ENCODE assay signal across 28 cellular contexts in the genomic region with DNA sequence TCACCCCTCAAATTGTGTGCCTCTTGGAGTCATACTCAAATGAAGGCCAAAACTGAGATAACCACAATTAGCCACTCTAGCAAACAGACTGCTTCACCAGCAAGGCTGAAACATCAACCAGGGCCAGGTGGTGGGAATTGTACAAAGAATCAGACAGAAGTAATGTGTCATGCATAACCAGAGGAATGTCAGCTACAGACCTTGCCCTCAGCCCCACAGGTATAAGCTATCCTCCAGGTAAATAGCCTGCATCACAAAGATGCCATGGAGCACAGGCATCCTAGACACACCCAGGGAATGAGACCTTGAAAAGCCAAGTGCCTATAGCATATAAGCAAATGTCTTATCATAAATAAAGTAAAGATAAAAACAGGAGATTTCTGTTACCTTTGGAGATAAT.
"Had no signal": no experiment of that assay in that cellular context is flagged by ENCODE, and none has a peak within 500 bp of the region (broad histone marks: within the 10 kb centered on the region; RNA-seq: fewer than 3 reads in every experiment).

No MANE protein-coding gene starts in this region.

- H3K36me3 ChIP-seq: stomach, suprapubic skin, thoracic aorta, thyroid gland, tibial artery, tibial nerve, transverse colon, upper lobe of left lung, upper lobe of right lung, uterus, vagina had no signal

- ATAC-seq: stimulated activated effector memory CD8-positive, alpha-beta T cell treated with anti-CD3 and anti-CD28 coated beads, Interleukin-12 subunit alpha, Interleukin-12 subunit beta, amount 100 ng/mL, for 72 hours; stimulated activated memory B cell treated with anti-CD40 and anti-IgM and Interleukin-4, amounts not matched to agents 10 μg/mL and 1 μg/mL and 100 μg/mL, for 72 hours; stimulated activated naive B cell treated with anti-CD40 and anti-IgM and Interleukin-4, amounts not matched to agents 10 μg/mL and 1 μg/mL and 100 μg/mL, for 72 hours; stimulated activated naive CD8-positive, alpha-beta T cell treated with anti-CD3 and anti-CD28 coated beads, Interleukin-15, amount 100 ng/mL, for 72 hours; stimulated activated naive CD8-positive, alpha-beta T cell treated with anti-CD3 and anti-CD28 coated beads, Interleukin-15, Interleukin-2, amounts not matched to agents 100 U/mL and 50 U/mL, for 24 hours; upper lobe of right lung had no signal

- FAIRE-seq: urothelium cell line had no signal

- H3K27ac ChIP-seq: stomach, suprapubic skin, testis, thoracic aorta, thyroid gland, tibial artery, tibial nerve, transverse colon, upper lobe of left lung, upper lobe of right lung, uterus, vagina had no signal

- H3K27me3 Mint-ChIP-seq: stimulated activated memory B cell treated with anti-CD40 and anti-IgM and Interleukin-4, amounts not matched to agents 10 μg/mL and 1 μg/mL and 100 μg/mL, for 72 hours; stimulated activated naive CD8-positive, alpha-beta T cell treated with anti-CD3 and anti-CD28 coated beads, Interleukin-15, Interleukin-2, amounts not matched to agents 100 ng/mL and 50 ng/mL, for 24 hours; type B pancreatic cell had no signal

- H3K27me3 ChIP-seq: stomach, suprapubic skin, testis, thyroid gland, tibial artery, tibial nerve, transverse colon, upper lobe of left lung, upper lobe of right lung, uterus, vagina had no signal

- H3K4me3 Mint-ChIP-seq: stimulated activated effector memory CD8-positive, alpha-beta T cell treated with anti-CD3 and anti-CD28 coated beads, Interleukin-12 subunit alpha, Interleukin-12 subunit beta, amount 100 ng/mL, for 72 hours; stimulated activated memory B cell treated with anti-CD40 and anti-IgM and Interleukin-4, amounts not matched to agents 10 μg/mL and 1 μg/mL and 100 μg/mL, for 72 hours; stimulated activated naive B cell treated with anti-CD40 and anti-IgM and Interleukin-4, amounts not matched to agents 10 μg/mL and 1 μg/mL and 100 μg/mL, for 72 hours; stimulated activated naive CD8-positive, alpha-beta T cell treated with anti-CD3 and anti-CD28 coated beads, Interleukin-15, amount 100 ng/mL, for 72 hours; stimulated activated naive CD8-positive, alpha-beta T cell treated with anti-CD3 and anti-CD28 coated beads, Interleukin-15, Interleukin-2, amounts not matched to agents 100 ng/mL and 50 ng/mL, for 24 hours; type B pancreatic cell had no signal

- H3K27ac Mint-ChIP-seq: stimulated activated effector memory CD8-positive, alpha-beta T cell treated with anti-CD3 and anti-CD28 coated beads, Interleukin-12 subunit alpha, Interleukin-12 subunit beta, amount 100 ng/mL, for 72 hours; stimulated activated memory B cell treated with anti-CD40 and anti-IgM and Interleukin-4, amounts not matched to agents 10 μg/mL and 1 μg/mL and 100 μg/mL, for 72 hours; stimulated activated naive B cell treated with anti-CD40 and anti-IgM and Interleukin-4, amounts not matched to agents 10 μg/mL and 1 μg/mL and 100 μg/mL, for 72 hours; stimulated activated naive CD8-positive, alpha-beta T cell treated with anti-CD3 and anti-CD28 coated beads, Interleukin-15, amount 100 ng/mL, for 72 hours; stimulated activated naive CD8-positive, alpha-beta T cell treated with anti-CD3 and anti-CD28 coated beads, Interleukin-15, Interleukin-2, amounts not matched to agents 100 ng/mL and 50 ng/mL, for 24 hours; type B pancreatic cell had no signal

- H3K9me3 ChIP-seq: stomach, suprapubic skin, testis, thoracic aorta, thyroid gland, tibial artery, tibial nerve, transverse colon, upper lobe of left lung, upper lobe of right lung, uterus, vagina had no signal

- DNase-seq: stimulated activated CD4-positive, alpha-beta T cell treated with anti-CD3 and anti-CD28 coated beads, Interleukin-2, amount 100 ng/mL, for 48 hours; stimulated activated CD4-positive, alpha-beta T cell treated with anti-CD3 and anti-CD28 coated beads, Interleukin-4, amount 100 ng/mL, for 1 hour; stimulated activated CD4-positive, alpha-beta T cell treated with anti-CD3 and anti-CD28 coated beads, Interleukin-4, amount 100 ng/mL, for 24 hours; stimulated activated CD4-positive, alpha-beta T cell treated with anti-CD3 and anti-CD28 coated beads, Interleukin-4, amount 100 ng/mL, for 4 hours; stimulated activated CD8-positive, alpha-beta memory T cell treated with anti-CD3 and anti-CD28 coated beads, Interleukin-4, amount 100 ng/mL, for 48 hours; stimulated activated naive B cell treated with anti-CD40 and anti-IgM and Interleukin-4, amounts not matched to agents 10 μg/mL and 1 μg/mL and 100 μg/mL, for 72 hours; stimulated activated naive CD4-positive, alpha-beta T cell; stimulated activated naive CD4-positive, alpha-beta T cell treated with Interleukin-2 at 50 U/mL for 16 hours; stimulated activated naive CD8-positive, alpha-beta T cell treated with anti-CD3 and anti-CD28 coated beads, Interleukin-15, amount 100 ng/mL, for 72 hours; stimulated activated naive CD8-positive, alpha-beta T cell treated with anti-CD3 and anti-CD28 coated beads, Interleukin-15, Interleukin-2, amounts not matched to agents 100 U/mL and 50 U/mL, for 24 hours; stomach; substantia nigra; testis; thyroid gland; tibial artery; transverse colon; upper lobe of left lung; upper lobe of right lung; uterus had no signal

- H3K4me1 ChIP-seq: testis, upper lobe of right lung, uterus had no signal

- H3K4me1 Mint-ChIP-seq: stimulated activated effector memory CD8-positive, alpha-beta T cell treated with anti-CD3 and anti-CD28 coated beads, Interleukin-12 subunit alpha, Interleukin-12 subunit beta, amount 100 ng/mL, for 72 hours; stimulated activated naive CD8-positive, alpha-beta T cell treated with anti-CD3 and anti-CD28 coated beads, Interleukin-15, amount 100 ng/mL, for 72 hours had no signal

- H3K36me3 Mint-ChIP-seq: stimulated activated effector memory CD8-positive, alpha-beta T cell treated with anti-CD3 and anti-CD28 coated beads, Interleukin-12 subunit alpha, Interleukin-12 subunit beta, amount 100 ng/mL, for 72 hours; stimulated activated memory B cell treated with anti-CD40 and anti-IgM and Interleukin-4, amounts not matched to agents 10 μg/mL and 1 μg/mL and 100 μg/mL, for 72 hours; stimulated activated naive B cell treated with anti-CD40 and anti-IgM and Interleukin-4, amounts not matched to agents 10 μg/mL and 1 μg/mL and 100 μg/mL, for 72 hours; type B pancreatic cell had no signal

- H3K4me3 ChIP-seq: stomach, suprapubic skin, testis, thoracic aorta, thyroid gland, tibial artery, tibial nerve, transverse colon, upper lobe of left lung, upper lobe of right lung, uterus, vagina had no signal
